In genomic region chr4:82352825-82353370, GRCh38 we compare ENCODE assay signal across 11 cellular contexts. TPM values are rescaled to one million over a fixed set of nuclear protein-coding genes. Genes with fewer than 3 reads are reported as not detected.
DNase-seq lines count a peak whose midpoint lies in the region; ATAC-seq and TF ChIP-seq lines count a peak whose summit lies in the region.
"Had no signal": no experiment of that assay in that cellular context is flagged by ENCODE, and none has a peak within 500 bp of the region (broad histone marks: within the 10 kb centered on the region; RNA-seq: fewer than 3 reads in every experiment).

No MANE protein-coding gene starts in this region.

- peaks cover 10% of the 10 kb centered on the region for H3K36me3 ChIP-seq in mucosa of descending colon (ENCODE audit: low read depth)

- no peak for TF ChIP-seq CTCF in brain (conservative IDR thresholded peaks at IDR 0.05)
- TF ChIP-seq CTCF in mucosa of descending colon (IDR thresholded peaks at IDR 0.05) = no peak

- no peaks in the 10 kb centered on the region for H3K27me3 Mint-ChIP-seq in activated naive CD4-positive, alpha-beta T cell treated with anti-CD3 and anti-CD28 coated beads for 36 hours (ENCODE audit: low read depth)
- peaks cover 3% of the 10 kb centered on the region for H3K27me3 Mint-ChIP-seq in brain
- H3K27me3 Mint-ChIP-seq in stimulated activated naive CD8-positive, alpha-beta T cell treated with anti-CD3 and anti-CD28 coated beads, Interleukin-15, Interleukin-2, amounts not matched to agents 100 ng/mL and 50 ng/mL, for 24 hours = no peaks in the 10 kb centered on the region

- H3K36me3 Mint-ChIP-seq in activated naive CD4-positive, alpha-beta T cell treated with anti-CD3 and anti-CD28 coated beads for 36 hours (ENCODE audit: low read depth) = peaks cover 62% of the 10 kb centered on the region
- H3K36me3 Mint-ChIP-seq in brain = peaks cover 84% of the 10 kb centered on the region
- H3K36me3 Mint-ChIP-seq in stimulated activated naive CD8-positive, alpha-beta T cell treated with anti-CD3 and anti-CD28 coated beads, Interleukin-15, Interleukin-2, amounts not matched to agents 100 ng/mL and 50 ng/mL, for 24 hours (ENCODE audit: low read depth) = peaks cover 90% of the 10 kb centered on the region

- H3K4me1 ChIP-seq in mucosa of descending colon (ENCODE audit: low read depth) = no peaks in the 10 kb centered on the region
- H3K4me1 ChIP-seq: BE2C had no signal

- H3K4me1 Mint-ChIP-seq in activated naive CD4-positive, alpha-beta T cell treated with anti-CD3 and anti-CD28 coated beads for 36 hours (ENCODE audit: low read depth) = peaks cover 55% of the 10 kb centered on the region
- H3K4me1 Mint-ChIP-seq in brain = peaks cover 8% of the 10 kb centered on the region
- H3K4me1 Mint-ChIP-seq in stimulated activated naive CD8-positive, alpha-beta T cell treated with anti-CD3 and anti-CD28 coated beads, Interleukin-15, Interleukin-2, amounts not matched to agents 100 ng/mL and 50 ng/mL, for 24 hours (ENCODE audit: low read depth) = peaks cover 50% of the 10 kb centered on the region

- intact Hi-C loops in activated naive CD4-positive, alpha-beta T cell treated with anti-CD3 and anti-CD28 coated beads for 36 hours (cut with micrococcal nuclease) = loop anchor here (1.0 to 2.0 kb wide), 2 partner anchors 20 to 76 kb away; partner anchors contain the start of gene HNRNPD
- intact Hi-C loops in mucosa of descending colon (cut with DNase I, micrococcal nuclease) = no loop called here

- no peaks in the 10 kb centered on the region for H3K9me3 Mint-ChIP-seq in activated naive CD4-positive, alpha-beta T cell treated with anti-CD3 and anti-CD28 coated beads for 36 hours
- H3K9me3 Mint-ChIP-seq in brain = no peaks in the 10 kb centered on the region
- H3K9me3 Mint-ChIP-seq in stimulated activated naive CD8-positive, alpha-beta T cell treated with anti-CD3 and anti-CD28 coated beads, Interleukin-15, Interleukin-2, amounts not matched to agents 100 ng/mL and 50 ng/mL, for 24 hours = no peaks in the 10 kb centered on the region

- ATAC-seq in HG03432 (IDR thresholded peaks at IDR 0.05; ENCODE audit: unreplicated experiment) (peak; percentile 59), mucosa of descending colon (no peak)
- ATAC-seq: right cardiac atrium had no signal

- no peak for DNase-seq in activated naive CD4-positive, alpha-beta T cell treated with anti-CD3 and anti-CD28 coated beads for 36 hours
- no peak for DNase-seq in activated naive CD4-positive, alpha-beta T cell treated with anti-CD3 and anti-CD28 coated beads, Interleukin-2, amount 50 U/mL, for 16 hours
- DNase-seq in kidney glomerular epithelial cell (lab: John Stamatoyannopoulos, UW) (no peak), mucosa of descending colon (no peak), NCI-H2196 (lab: John Stamatoyannopoulos, UW; ENCODE audit: unreplicated experiment) (no peak)
- DNase-seq: BE2C, NCI-H2081 treated with DMSO at 0.1 percent for 48 hours, right cardiac atrium had no signal

- H3K4me3 Mint-ChIP-seq in activated naive CD4-positive, alpha-beta T cell treated with anti-CD3 and anti-CD28 coated beads for 36 hours = no peak overlapping the region
- H3K4me3 Mint-ChIP-seq in brain = no peak overlapping the region
- H3K4me3 Mint-ChIP-seq in stimulated activated naive CD8-positive, alpha-beta T cell treated with anti-CD3 and anti-CD28 coated beads, Interleukin-15, Interleukin-2, amounts not matched to agents 100 ng/mL and 50 ng/mL, for 24 hours = peak overlapping the region; percentile 26

- H3K27ac Mint-ChIP-seq in activated naive CD4-positive, alpha-beta T cell treated with anti-CD3 and anti-CD28 coated beads for 36 hours = peak overlapping the region; percentile 78
- H3K27ac Mint-ChIP-seq in brain = peak overlapping the region in 3 of 5 experiments; percentile 54 to 78 (median 60)
- peak overlapping the region; percentile 83 for H3K27ac Mint-ChIP-seq in stimulated activated naive CD8-positive, alpha-beta T cell treated with anti-CD3 and anti-CD28 coated beads, Interleukin-15, Interleukin-2, amounts not matched to agents 100 ng/mL and 50 ng/mL, for 24 hours

- no peak overlapping the region for H3K4me3 ChIP-seq in mucosa of descending colon

- CTCF ChIA-PET in activated naive CD4-positive, alpha-beta T cell treated with anti-CD3 and anti-CD28 coated beads for 36 hours (lab: Charles Lee) = no interaction called here

- no peaks in the 10 kb centered on the region for H3K9me3 ChIP-seq in mucosa of descending colon
- H3K9me3 ChIP-seq: BE2C had no signal

RNA-seq across cellular contexts. Expression of gene HNRNPD, which starts 20.9 kb away (rescaled TPM):
- 100 to 1,000 TPM; 340 to 367 TPM for total RNA-seq in activated naive CD4-positive, alpha-beta T cell treated with anti-CD3 and anti-CD28 coated beads for 36 hours
- 297 TPM for polyA plus RNA-seq in brain (ENCODE audit: insufficient read depth, low read depth, low replicate concordance)
- total RNA-seq in mucosa of descending colon = 100 to 1,000 TPM; 120 to 176 (median 172) TPM
